In the genomic region with DNA sequence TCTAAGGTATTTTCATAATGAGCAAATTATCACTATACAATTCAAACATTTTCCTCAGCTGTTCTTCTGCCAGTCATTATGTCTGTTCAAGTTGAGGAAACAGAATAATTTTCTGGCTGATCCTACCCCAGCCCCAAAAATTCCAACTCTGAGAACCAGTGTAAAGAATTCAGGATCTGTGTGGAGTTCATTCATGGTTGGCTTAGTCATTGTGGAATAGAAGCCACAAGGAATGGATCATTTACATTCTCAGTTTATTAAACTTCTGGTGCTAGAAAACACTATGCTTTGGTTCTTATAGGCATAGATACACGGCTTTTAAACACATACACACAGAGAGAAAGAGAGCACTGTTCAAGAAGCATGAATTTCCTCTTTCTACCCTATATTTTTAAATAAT, we compare ENCODE assay signal across 20 cellular contexts.
DNase-seq lines count a peak whose midpoint lies in the region; ATAC-seq, FAIRE-seq and TF ChIP-seq lines count a peak whose summit lies in the region.
"Had no signal": no experiment of that assay in that cellular context is flagged by ENCODE, and none has a peak within 500 bp of the region (broad histone marks: within the 10 kb centered on the region; RNA-seq: fewer than 3 reads in every experiment).

No MANE protein-coding gene starts in this region.

- FAIRE-seq in D721Med (lab: Jason Lieb, UNC), result no peak
- FAIRE-seq: H1 had no signal

- H2AFZ ChIP-seq in fibroblast of lung (ENCODE audit: low read length), result no peak overlapping the region

- H3K9me3 ChIP-seq in fibroblast of lung (ENCODE audit: control insufficient read depth, insufficient read depth, low read depth, low read length) (no peaks in the 10 kb centered on the region), psoas muscle (no peaks in the 10 kb centered on the region)
- H3K9me3 ChIP-seq: transverse colon had no signal

- no peaks in the 10 kb centered on the region for H3K27me3 ChIP-seq in fibroblast of lung (ENCODE audit: control insufficient read depth, insufficient read depth, low read length)
- no peaks in the 10 kb centered on the region for H3K27me3 ChIP-seq in psoas muscle (ENCODE audit: insufficient read depth in 3 of 3, low read length in 2 of 3)
- H3K27me3 ChIP-seq: transverse colon had no signal

- no peak for TF ChIP-seq CTCF in fibroblast of lung (conservative IDR thresholded peaks at IDR 0.05 in 1 of 2, IDR thresholded peaks at IDR 0.05 in 1 of 2; ENCODE audit: low read depth in 1 of 2, low read length in 2 of 2)
- no peak for TF ChIP-seq CTCF in psoas muscle (IDR thresholded peaks at IDR 0.05)
- no peak for TF ChIP-seq CTCF in D721Med (IDR thresholded peaks at IDR 0.05; ENCODE audit: insufficient read depth, missing control alignments)

- no peaks in the 10 kb centered on the region for H3K79me2 ChIP-seq in fibroblast of lung (ENCODE audit: control insufficient read depth, insufficient read depth, low read length)

- DNase-seq in EH (ENCODE audit: low read depth) (peak; percentile 90), RPMI7951 (ENCODE audit: low read depth) (peak; percentile 79), fibroblast of lung (ENCODE audit: low read depth in 2 of 2) (peak; percentile 67 to 92), psoas muscle (no peak), left ventricle myocardium superior (no peak), D721Med (ENCODE audit: insufficient read length, low spot score) (no peak), NCI-H146 treated with DMSO at 0.1 percent for 48 hours (lab: John Stamatoyannopoulos, UW; ENCODE audit: unreplicated experiment) (no peak)
- DNase-seq: activated CD4-positive, alpha-beta T cell treated with anti-CD3 and anti-CD28 coated beads for 48 hours; activated T-cell treated with anti-CD3 and anti-CD28 coated beads, Interleukin-2, amount 50 U/mL, for 1 hour; cortex of kidney; DMS153; erythroblast; hypothalamus; NCI-H1092; NCI-H2227 treated with DMSO at 0.1 percent for 48 hours; SHP77; T-helper 9 cell; transverse colon had no signal

- H3K9ac ChIP-seq in fibroblast of lung (ENCODE audit: insufficient read depth, low read length), result no peak overlapping the region

- ATAC-seq in psoas muscle, result no peak
- no peak for ATAC-seq in left ventricle myocardium superior
- no peak for ATAC-seq in HG03095 (IDR thresholded peaks at IDR 0.05; ENCODE audit: unreplicated experiment)

- 81 to 86% (median 84%) methylated on average over 1 of the region's 1 CpG for WGBS in psoas muscle, 3 donors

- intact Hi-C loops in psoas muscle (cut with DNase I) (no loop called here), left ventricle myocardium superior (cut with micrococcal nuclease) (no loop called here)

- peak overlapping the region; percentile 5 for H3K4me2 ChIP-seq in fibroblast of lung (ENCODE audit: extremely low read depth, insufficient read depth, low read length)

- H3K4me1 ChIP-seq in fibroblast of lung (ENCODE audit: control insufficient read depth, extremely low read depth, insufficient read depth, low read length) (peaks cover 5% of the 10 kb centered on the region), psoas muscle (peaks cover 62% of the 10 kb centered on the region)

- no peak overlapping the region for H3K4me3 ChIP-seq in fibroblast of lung (replicated peaks in 1 of 4; ENCODE audit: control extremely low read depth in 1 of 4, insufficient read depth in 1 of 4, low read depth in 3 of 4, low read length in 4 of 4)
- no peak overlapping the region for H3K4me3 ChIP-seq in psoas muscle
- H3K4me3 ChIP-seq: transverse colon had no signal

- no peaks in the 10 kb centered on the region for H4K20me1 ChIP-seq in fibroblast of lung (ENCODE audit: control insufficient read depth, extremely low read depth, insufficient read depth, low read length)

- H3K36me3 ChIP-seq in fibroblast of lung (ENCODE audit: control insufficient read depth, insufficient read depth, low read length) (no peaks in the 10 kb centered on the region), psoas muscle (ENCODE audit: insufficient read depth in 1 of 2, low read depth in 1 of 2) (no peaks in the 10 kb centered on the region)
- H3K36me3 ChIP-seq: transverse colon had no signal

- H3K27ac ChIP-seq in fibroblast of lung (ENCODE audit: insufficient read depth, low read length), result no peak overlapping the region
- H3K27ac ChIP-seq in psoas muscle, result peak overlapping the region; percentile 34
- H3K27ac ChIP-seq: transverse colon had no signal

Comparison
In these comparisons a context has a peak if more than half of its experiments do, and no peak if none do; other contexts are left out.
1. DNase-seq: peak in EH (single experiment), RPMI7951 (single experiment) and fibroblast of lung (2 of 2); none in psoas muscle (0 of 2), left ventricle myocardium superior (single experiment), D721Med (single experiment) and NCI-H146 treated with DMSO at 0.1 percent for 48 hours (single experiment).